15 cellular contexts compared by ENCODE assay signal in the genomic region with DNA sequence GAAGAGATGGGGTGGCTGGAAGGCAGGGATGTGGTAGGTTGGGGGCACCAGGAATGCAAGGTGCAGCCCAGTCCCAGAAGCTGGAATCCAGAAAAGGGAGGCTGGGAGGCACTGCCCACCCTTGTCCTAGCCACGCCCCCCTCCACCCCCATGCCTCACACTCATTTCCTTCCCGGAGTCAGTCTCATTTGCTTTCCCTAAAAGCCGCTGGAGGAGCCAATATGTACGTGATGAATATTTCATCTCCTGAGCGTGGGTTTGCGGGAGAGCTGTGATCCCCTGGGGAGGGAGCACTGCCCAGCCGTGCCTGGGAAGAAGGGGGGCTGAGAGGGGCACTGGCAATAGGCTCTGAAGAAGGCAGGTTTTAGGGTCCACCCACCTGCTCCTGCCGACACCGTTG.
DNase-seq lines count a peak whose midpoint lies in the region; ATAC-seq and TF ChIP-seq lines count a peak whose summit lies in the region.
"Had no signal": no experiment of that assay in that cellular context is flagged by ENCODE, and none has a peak within 500 bp of the region (broad histone marks: within the 10 kb centered on the region; RNA-seq: fewer than 3 reads in every experiment).

No MANE protein-coding gene starts in this region.

- H3K9me3 ChIP-seq in GM23248 (ENCODE audit: low read depth), result no peaks in the 10 kb centered on the region
- H3K9me3 ChIP-seq: BE2C had no signal

- no peak overlapping the region for H3K27ac ChIP-seq in GM23248

- ATAC-seq in WTC11 (peak; percentile 17; the same call in 1 of the 2 replicates), HG02981 (IDR thresholded peaks at IDR 0.05; ENCODE audit: unreplicated experiment) (no peak), left lobe of liver (no peak)
- ATAC-seq: PC-3, T-cell had no signal

- H4K20me1 ChIP-seq in GM23248 (ENCODE audit: insufficient read depth), result no peaks in the 10 kb centered on the region

- no peak overlapping the region for H2AFZ ChIP-seq in GM23248

- H3K4me3 ChIP-seq in GM23248, result no peak overlapping the region

- TF ChIP-seq CTCF in WTC11 (IDR thresholded peaks at IDR 0.05), result no peak

- in situ Hi-C loops in GM23248 (cut with MboI), result no loop called here

- no peaks in the 10 kb centered on the region for H3K4me1 ChIP-seq in GM23248 (ENCODE audit: insufficient read depth)
- H3K4me1 ChIP-seq: BE2C had no signal

- 2 to 5% methylated on average over 9 of the region's 9 CpGs for WGBS in GM23248 (ENCODE audit: low coverage in 1 of 2, low lambda C conversion rate in 2 of 2, missing lambda C conversion rate in 2 of 2), 2 experiments

- no peaks in the 10 kb centered on the region for H3K9me2 ChIP-seq in GM23248 (ENCODE audit: insufficient read depth)

- H3K27ac Mint-ChIP-seq in WTC11, result no peak overlapping the region
- H3K27ac Mint-ChIP-seq: CD8-positive, alpha-beta memory T cell; T-cell had no signal

- no peaks in the 10 kb centered on the region for H3F3A ChIP-seq in GM23248 (ENCODE audit: insufficient read depth)

- no peaks in the 10 kb centered on the region for H3K36me3 Mint-ChIP-seq in WTC11
- H3K36me3 Mint-ChIP-seq: CD8-positive, alpha-beta memory T cell; T-cell had no signal

- no peak overlapping the region for H3K4me2 ChIP-seq in GM23248 (ENCODE audit: unreplicated experiment)

- H3K9ac ChIP-seq in GM23248, result no peak overlapping the region

- H3K9me3 Mint-ChIP-seq in WTC11, result no peaks in the 10 kb centered on the region
- H3K9me3 Mint-ChIP-seq: CD8-positive, alpha-beta memory T cell; T-cell had no signal

- POLR2A ChIA-PET in WTC11 (lab: Charles Lee), result no interaction called here

- CTCF ChIA-PET in WTC11 (lab: Charles Lee), result interaction anchor here (1.2 to 1.6 kb wide), 3 partner anchors 15 to 57 kb away, joined by 3 to 5 read pairs (median 3); no protein-coding TSS in a partner anchor

- peaks cover 57% of the 10 kb centered on the region for H3K27me3 Mint-ChIP-seq in WTC11 (ENCODE audit: low read depth)

- DNase-seq in Daoy (ENCODE audit: low read depth) (peak; percentile 53), GM23248 (peak; percentile 9), WTC11 (ENCODE audit: low spot score) (peak; percentile 41), lung microvascular endothelial cell (ENCODE audit: low read depth in 2 of 2) (peak; percentile 24 to 26), HuH-7.5 (ENCODE audit: low spot score) (no peak), left lobe of liver (ENCODE audit: low spot score) (no peak)
- DNase-seq in stimulated activated CD4-positive, alpha-beta T cell treated with anti-CD3 and anti-CD28 coated beads, Interleukin-15, amount 100 ng/mL, for 24 hours, result no peak
- DNase-seq: BE2C; CD8-positive, alpha-beta memory T cell; Karpas-422; NCI-H2029; NCI-H524 treated with DMSO at 0.1 percent for 48 hours; PC-3; T-cell had no signal

- peak overlapping the region; percentile 35 for H3K4me3 Mint-ChIP-seq in WTC11
- H3K4me3 Mint-ChIP-seq: CD8-positive, alpha-beta memory T cell; T-cell had no signal

- no peaks in the 10 kb centered on the region for H3K79me2 ChIP-seq in GM23248 (ENCODE audit: insufficient read depth)

- H3K36me3 ChIP-seq in GM23248 (ENCODE audit: low read depth), result no peaks in the 10 kb centered on the region
- H3K36me3 ChIP-seq: BE2C had no signal

- H3K27me3 ChIP-seq in GM23248 (replicated peaks; ENCODE audit: insufficient read depth), result peaks cover 55% of the 10 kb centered on the region
- H3K27me3 ChIP-seq: BE2C had no signal

- peaks cover 55% of the 10 kb centered on the region for H3K4me1 Mint-ChIP-seq in WTC11
- H3K4me1 Mint-ChIP-seq: CD8-positive, alpha-beta memory T cell; T-cell had no signal

TF ChIP-seq in WTC11, 78 proteins besides CTCF, POLR2A, EP300 and RAD21 (continues in another document):
- TF ChIP-seq, protein P1, sequence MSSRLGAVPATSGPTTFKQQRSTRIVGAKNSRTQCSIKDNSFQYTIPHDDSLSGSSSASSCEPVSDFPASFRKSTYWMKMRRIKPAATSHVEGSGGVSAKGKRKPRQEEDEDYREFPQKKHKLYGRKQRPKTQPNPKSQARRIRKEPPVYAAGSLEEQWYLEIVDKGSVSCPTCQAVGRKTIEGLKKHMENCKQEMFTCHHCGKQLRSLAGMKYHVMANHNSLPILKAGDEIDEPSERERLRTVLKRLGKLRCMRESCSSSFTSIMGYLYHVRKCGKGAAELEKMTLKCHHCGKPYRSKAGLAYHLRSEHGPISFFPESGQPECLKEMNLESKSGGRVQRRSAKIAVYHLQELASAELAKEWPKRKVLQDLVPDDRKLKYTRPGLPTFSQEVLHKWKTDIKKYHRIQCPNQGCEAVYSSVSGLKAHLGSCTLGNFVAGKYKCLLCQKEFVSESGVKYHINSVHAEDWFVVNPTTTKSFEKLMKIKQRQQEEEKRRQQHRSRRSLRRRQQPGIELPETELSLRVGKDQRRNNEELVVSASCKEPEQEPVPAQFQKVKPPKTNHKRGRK (CRISPR knock-in tag; IDR thresholded peaks at IDR 0.05; ENCODE audit: borderline replicate concordance), result no peak
- no peak for TF ChIP-seq JAZF1 (CRISPR knock-in tag; IDR thresholded peaks at IDR 0.05)
- TF ChIP-seq, protein P2, sequence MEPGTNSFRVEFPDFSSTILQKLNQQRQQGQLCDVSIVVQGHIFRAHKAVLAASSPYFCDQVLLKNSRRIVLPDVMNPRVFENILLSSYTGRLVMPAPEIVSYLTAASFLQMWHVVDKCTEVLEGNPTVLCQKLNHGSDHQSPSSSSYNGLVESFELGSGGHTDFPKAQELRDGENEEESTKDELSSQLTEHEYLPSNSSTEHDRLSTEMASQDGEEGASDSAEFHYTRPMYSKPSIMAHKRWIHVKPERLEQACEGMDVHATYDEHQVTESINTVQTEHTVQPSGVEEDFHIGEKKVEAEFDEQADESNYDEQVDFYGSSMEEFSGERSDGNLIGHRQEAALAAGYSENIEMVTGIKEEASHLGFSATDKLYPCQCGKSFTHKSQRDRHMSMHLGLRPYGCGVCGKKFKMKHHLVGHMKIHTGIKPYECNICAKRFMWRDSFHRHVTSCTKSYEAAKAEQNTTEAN (CRISPR knock-in tag; IDR thresholded peaks at IDR 0.05), result no peak
- TF ChIP-seq HMGA2 (CRISPR knock-in tag; IDR thresholded peaks at IDR 0.05), result no peak
- TF ChIP-seq EMX1 (CRISPR knock-in tag; IDR thresholded peaks at IDR 0.05), result no peak
- TF ChIP-seq MXD4 (CRISPR knock-in tag; IDR thresholded peaks at IDR 0.05; ENCODE audit: borderline replicate concordance), result no peak
- TF ChIP-seq, protein P3, sequence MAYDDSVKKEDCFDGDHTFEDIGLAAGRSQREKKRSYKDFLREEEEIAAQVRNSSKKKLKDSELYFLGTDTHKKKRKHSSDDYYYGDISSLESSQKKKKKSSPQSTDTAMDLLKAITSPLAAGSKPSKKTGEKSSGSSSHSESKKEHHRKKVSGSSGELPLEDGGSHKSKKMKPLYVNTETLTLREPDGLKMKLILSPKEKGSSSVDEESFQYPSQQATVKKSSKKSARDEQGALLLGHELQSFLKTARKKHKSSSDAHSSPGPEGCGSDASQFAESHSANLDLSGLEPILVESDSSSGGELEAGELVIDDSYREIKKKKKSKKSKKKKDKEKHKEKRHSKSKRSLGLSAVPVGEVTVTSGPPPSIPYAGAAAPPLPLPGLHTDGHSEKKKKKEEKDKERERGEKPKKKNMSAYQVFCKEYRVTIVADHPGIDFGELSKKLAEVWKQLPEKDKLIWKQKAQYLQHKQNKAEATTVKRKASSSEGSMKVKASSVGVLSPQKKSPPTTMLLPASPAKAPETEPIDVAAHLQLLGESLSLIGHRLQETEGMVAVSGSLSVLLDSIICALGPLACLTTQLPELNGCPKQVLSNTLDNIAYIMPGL (CRISPR knock-in tag; IDR thresholded peaks at IDR 0.05), result no peak
- TF ChIP-seq TEAD1 (CRISPR knock-in tag; IDR thresholded peaks at IDR 0.05), result no peak
- TF ChIP-seq ZNF396 (CRISPR knock-in tag; IDR thresholded peaks at IDR 0.05; ENCODE audit: borderline replicate concordance), result no peak
- no peak for TF ChIP-seq ETV6 (CRISPR knock-in tag; IDR thresholded peaks at IDR 0.05)
- no peak for TF ChIP-seq SP1 (CRISPR knock-in tag; conservative IDR thresholded peaks at IDR 0.05)
- TF ChIP-seq, protein P4, sequence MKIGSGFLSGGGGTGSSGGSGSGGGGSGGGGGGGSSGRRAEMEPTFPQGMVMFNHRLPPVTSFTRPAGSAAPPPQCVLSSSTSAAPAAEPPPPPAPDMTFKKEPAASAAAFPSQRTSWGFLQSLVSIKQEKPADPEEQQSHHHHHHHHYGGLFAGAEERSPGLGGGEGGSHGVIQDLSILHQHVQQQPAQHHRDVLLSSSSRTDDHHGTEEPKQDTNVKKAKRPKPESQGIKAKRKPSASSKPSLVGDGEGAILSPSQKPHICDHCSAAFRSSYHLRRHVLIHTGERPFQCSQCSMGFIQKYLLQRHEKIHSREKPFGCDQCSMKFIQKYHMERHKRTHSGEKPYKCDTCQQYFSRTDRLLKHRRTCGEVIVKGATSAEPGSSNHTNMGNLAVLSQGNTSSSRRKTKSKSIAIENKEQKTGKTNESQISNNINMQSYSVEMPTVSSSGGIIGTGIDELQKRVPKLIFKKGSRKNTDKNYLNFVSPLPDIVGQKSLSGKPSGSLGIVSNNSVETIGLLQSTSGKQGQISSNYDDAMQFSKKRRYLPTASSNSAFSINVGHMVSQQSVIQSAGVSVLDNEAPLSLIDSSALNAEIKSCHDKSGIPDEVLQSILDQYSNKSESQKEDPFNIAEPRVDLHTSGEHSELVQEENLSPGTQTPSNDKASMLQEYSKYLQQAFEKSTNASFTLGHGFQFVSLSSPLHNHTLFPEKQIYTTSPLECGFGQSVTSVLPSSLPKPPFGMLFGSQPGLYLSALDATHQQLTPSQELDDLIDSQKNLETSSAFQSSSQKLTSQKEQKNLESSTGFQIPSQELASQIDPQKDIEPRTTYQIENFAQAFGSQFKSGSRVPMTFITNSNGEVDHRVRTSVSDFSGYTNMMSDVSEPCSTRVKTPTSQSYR (CRISPR knock-in tag; IDR thresholded peaks at IDR 0.05), result no peak
- TF ChIP-seq, protein P5, sequence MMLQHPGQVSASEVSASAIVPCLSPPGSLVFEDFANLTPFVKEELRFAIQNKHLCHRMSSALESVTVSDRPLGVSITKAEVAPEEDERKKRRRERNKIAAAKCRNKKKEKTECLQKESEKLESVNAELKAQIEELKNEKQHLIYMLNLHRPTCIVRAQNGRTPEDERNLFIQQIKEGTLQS (CRISPR knock-in tag; conservative IDR thresholded peaks at IDR 0.05), result no peak
- no peak for TF ChIP-seq ELF4 (CRISPR knock-in tag; IDR thresholded peaks at IDR 0.05; ENCODE audit: low read depth)
- TF ChIP-seq, protein P6, sequence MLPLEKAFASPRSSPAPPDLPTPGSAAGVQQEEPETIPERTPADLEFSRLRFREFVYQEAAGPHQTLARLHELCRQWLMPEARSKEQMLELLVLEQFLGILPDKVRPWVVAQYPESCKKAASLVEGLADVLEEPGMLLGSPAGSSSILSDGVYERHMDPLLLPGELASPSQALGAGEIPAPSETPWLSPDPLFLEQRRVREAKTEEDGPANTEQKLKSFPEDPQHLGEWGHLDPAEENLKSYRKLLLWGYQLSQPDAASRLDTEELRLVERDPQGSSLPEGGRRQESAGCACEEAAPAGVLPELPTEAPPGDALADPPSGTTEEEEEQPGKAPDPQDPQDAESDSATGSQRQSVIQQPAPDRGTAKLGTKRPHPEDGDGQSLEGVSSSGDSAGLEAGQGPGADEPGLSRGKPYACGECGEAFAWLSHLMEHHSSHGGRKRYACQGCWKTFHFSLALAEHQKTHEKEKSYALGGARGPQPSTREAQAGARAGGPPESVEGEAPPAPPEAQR (CRISPR knock-in tag; IDR thresholded peaks at IDR 0.05), result no peak

Comparison
In these comparisons a context has a peak if more than half of its experiments do, and no peak if none do; other contexts are left out.
1. DNase-seq: peak in Daoy (single experiment), GM23248 (single experiment), WTC11 (single experiment) and lung microvascular endothelial cell (2 of 2); none in HuH-7.5 (single experiment), stimulated activated CD4-positive, alpha-beta T cell treated with anti-CD3 and anti-CD28 coated beads, Interleukin-15, amount 100 ng/mL, for 24 hours (single experiment) and left lobe of liver (single experiment).